23 cellular contexts compared by ENCODE assay signal in genomic region chr21:25986928-25987327, GRCh38.
"Had no signal": no experiment of that assay in that cellular context is flagged by ENCODE, and none has a peak within 500 bp of the region (broad histone marks: within the 10 kb centered on the region; RNA-seq: fewer than 3 reads in every experiment).

No MANE protein-coding gene starts in this region.

- H3K4me1 ChIP-seq: colonic mucosa had no signal

- H3K27me3 ChIP-seq: brain microvascular endothelial cell, colonic mucosa, foreskin keratinocyte, neutrophil, ovary, right atrium auricular region, tibial nerve had no signal

- H3K27ac Mint-ChIP-seq: activated CD4-positive, alpha-beta T cell treated with anti-CD3 and anti-CD28 coated beads, Interleukin-2, amount 10 ng/mL, durations not matched to agents 7 days and 5 days; activated CD8-positive, alpha-beta T cell treated with anti-CD3 and anti-CD28 coated beads, Interleukin-2, amount 10 ng/mL, durations not matched to agents 7 days and 5 days; activated naive CD4-positive, alpha-beta T cell treated with anti-CD3 and anti-CD28 coated beads, Interleukin-2, amount 50 U/mL, for 24 hours; endodermal cell had no signal

- H3K9me3 Mint-ChIP-seq: activated CD4-positive, alpha-beta T cell treated with anti-CD3 and anti-CD28 coated beads, Interleukin-2, amount 10 ng/mL, durations not matched to agents 7 days and 5 days; activated naive CD4-positive, alpha-beta T cell treated with anti-CD3 and anti-CD28 coated beads, Interleukin-2, amount 50 U/mL, for 24 hours; endodermal cell; nephron had no signal

- H3K27me3 Mint-ChIP-seq: activated CD4-positive, alpha-beta T cell treated with anti-CD3 and anti-CD28 coated beads, Interleukin-2, amount 10 ng/mL, durations not matched to agents 7 days and 5 days; activated naive CD4-positive, alpha-beta T cell treated with anti-CD3 and anti-CD28 coated beads, Interleukin-2, amount 50 U/mL, for 24 hours had no signal

- H3K4me3 Mint-ChIP-seq: activated CD4-positive, alpha-beta T cell treated with anti-CD3 and anti-CD28 coated beads, Interleukin-2, amount 10 ng/mL, durations not matched to agents 7 days and 5 days; activated CD8-positive, alpha-beta T cell treated with anti-CD3 and anti-CD28 coated beads, Interleukin-2, amount 10 ng/mL, durations not matched to agents 7 days and 5 days; activated naive CD4-positive, alpha-beta T cell treated with anti-CD3 and anti-CD28 coated beads, Interleukin-2, amount 50 U/mL, for 24 hours; endodermal cell; nephron had no signal

- H3K27ac ChIP-seq: brain microvascular endothelial cell, colonic mucosa, foreskin keratinocyte, neutrophil, ovary, psoas muscle, right atrium auricular region, tibial nerve, VCaP had no signal

- H3K4me1 Mint-ChIP-seq: activated naive CD4-positive, alpha-beta T cell treated with anti-CD3 and anti-CD28 coated beads, Interleukin-2, amount 50 U/mL, for 24 hours had no signal

- DNase-seq: activated CD4-positive, alpha-beta T cell treated with anti-CD3 and anti-CD28 coated beads, Interleukin-2, amount 10 ng/mL, durations not matched to agents 7 days and 5 days; activated CD4-positive, CD25-positive, alpha-beta regulatory T cell treated with anti-CD3 and anti-CD28 coated beads, Interleukin-2, amount 50 U/mL, for 72 hours; activated CD8-positive, alpha-beta T cell treated with anti-CD3 and anti-CD28 coated beads, Interleukin-2, amount 10 ng/mL, durations not matched to agents 7 days and 5 days; activated gamma-delta T cell treated with Interleukin-2 at 50 U/mL for 16 hours; activated T-cell treated with anti-CD3 and anti-CD28 coated beads, Interleukin-2, amount 50 U/mL, for 1 hour; aorta; brain microvascular endothelial cell; central memory CD4-positive, alpha-beta T cell; colonic mucosa; endodermal cell; foreskin keratinocyte; midbrain; ovary; psoas muscle; stimulated activated CD4-positive, alpha-beta T cell treated with anti-CD3 and anti-CD28 coated beads, Interleukin-12 subunit alpha, Interleukin-12 subunit beta, amount 100 ng/mL, for 4 hours; stimulated activated CD4-positive, alpha-beta T cell treated with anti-CD3 and anti-CD28 coated beads, Interleukin-4, amount 100 ng/mL, for 4 hours; stimulated activated naive CD8-positive, alpha-beta T cell treated with anti-CD3 and anti-CD28 coated beads, Interleukin-15, Interleukin-2, amounts not matched to agents 100 U/mL and 50 U/mL, for 24 hours had no signal

- H3K9me3 ChIP-seq: colonic mucosa, neutrophil, ovary, psoas muscle, right atrium auricular region, tibial nerve had no signal

- H3K4me3 ChIP-seq: colonic mucosa, ovary, psoas muscle, right atrium auricular region, tibial nerve had no signal

- H3K36me3 ChIP-seq: colonic mucosa, ovary had no signal

- ATAC-seq: activated CD8-positive, alpha-beta T cell treated with anti-CD3 and anti-CD28 coated beads, Interleukin-2, amount 10 ng/mL, durations not matched to agents 7 days and 5 days; foreskin keratinocyte; psoas muscle; stimulated activated naive CD8-positive, alpha-beta T cell treated with anti-CD3 and anti-CD28 coated beads, Interleukin-15, Interleukin-2, amounts not matched to agents 100 U/mL and 50 U/mL, for 24 hours had no signal
